In genomic region chr6:167152858-167153257, GRCh38 we compare ENCODE assay signal across 10 cellular contexts. TPM values are rescaled to one million over a fixed set of nuclear protein-coding genes. Genes with fewer than 3 reads are reported as not detected.
DNase-seq lines count a peak whose midpoint lies in the region; ATAC-seq and TF ChIP-seq lines count a peak whose summit lies in the region.
"Had no signal": no experiment of that assay in that cellular context is flagged by ENCODE, and none has a peak within 500 bp of the region (broad histone marks: within the 10 kb centered on the region; RNA-seq: fewer than 3 reads in every experiment).

No MANE protein-coding gene starts in this region.

- no peaks in the 10 kb centered on the region for H3K9me3 ChIP-seq in Caco-2
- H3K9me3 ChIP-seq: right lobe of liver had no signal

- intact Hi-C loops in Caco-2 (cut with micrococcal nuclease; ENCODE audit: unreplicated experiment): no loop called here

- H3K36me3 Mint-ChIP-seq in activated CD4-positive, alpha-beta memory T cell treated with anti-CD3 and anti-CD28 coated beads, Interleukin-2, amount 10 ng/mL, durations not matched to agents 7 days and 5 days (ENCODE audit: low read depth): no peaks in the 10 kb centered on the region
- no peaks in the 10 kb centered on the region for H3K36me3 Mint-ChIP-seq in Caco-2 (ENCODE audit: insufficient read depth, unreplicated experiment)

- BruUV-seq in Caco-2 (replicated peaks; lab: Mats Ljungman, UMichigan): no TSS peak

- CTCF ChIA-PET in activated CD4-positive, alpha-beta memory T cell treated with anti-CD3 and anti-CD28 coated beads, Interleukin-2, amount 10 ng/mL, durations not matched to agents 7 days and 5 days (lab: Charles Lee): no interaction called here
- CTCF ChIA-PET in Caco-2 (lab: Charles Lee): no interaction called here

- H3K4me1 Mint-ChIP-seq in activated CD4-positive, alpha-beta memory T cell treated with anti-CD3 and anti-CD28 coated beads, Interleukin-2, amount 10 ng/mL, durations not matched to agents 7 days and 5 days: peaks cover 35% of the 10 kb centered on the region
- H3K4me1 Mint-ChIP-seq in Caco-2 (ENCODE audit: low read depth, unreplicated experiment): no peaks in the 10 kb centered on the region

- peak; percentile 42 for ATAC-seq in GM19372 (IDR thresholded peaks at IDR 0.05; ENCODE audit: low read depth, unreplicated experiment)
- peak; percentile 34 for ATAC-seq in HG03135 (IDR thresholded peaks at IDR 0.05; ENCODE audit: unreplicated experiment)

- peak overlapping the region; percentile 59 for H3K4me3 Mint-ChIP-seq in activated CD4-positive, alpha-beta memory T cell treated with anti-CD3 and anti-CD28 coated beads, Interleukin-2, amount 10 ng/mL, durations not matched to agents 7 days and 5 days
- H3K4me3 Mint-ChIP-seq in Caco-2 (ENCODE audit: unreplicated experiment): no peak overlapping the region

- no peaks in the 10 kb centered on the region for H3K27me3 ChIP-seq in Caco-2 (replicated peaks; ENCODE audit: control insufficient read depth, insufficient read depth, low read length)
- H3K27me3 ChIP-seq: right lobe of liver had no signal

- H3K9me3 Mint-ChIP-seq in activated CD4-positive, alpha-beta memory T cell treated with anti-CD3 and anti-CD28 coated beads, Interleukin-2, amount 10 ng/mL, durations not matched to agents 7 days and 5 days: no peaks in the 10 kb centered on the region
- no peaks in the 10 kb centered on the region for H3K9me3 Mint-ChIP-seq in Caco-2 (ENCODE audit: unreplicated experiment)

- no peaks in the 10 kb centered on the region for H3K36me3 ChIP-seq in Caco-2 (ENCODE audit: control insufficient read depth, insufficient read depth, low read length)
- H3K36me3 ChIP-seq: right lobe of liver had no signal

- no peaks in the 10 kb centered on the region for H3K4me1 ChIP-seq in Caco-2
- H3K4me1 ChIP-seq: right lobe of liver had no signal

- TF ChIP-seq CTCF in GM12864 (IDR thresholded peaks at IDR 0.05; ENCODE audit: low read depth, low read length, missing control alignments) (no peak), Caco-2 (IDR thresholded peaks at IDR 0.05; ENCODE audit: insufficient read depth in 1 of 2, low read depth in 1 of 2, low read length in 1 of 2, severe bottlenecking in 1 of 2, unreplicated experiment in 1 of 2) (no peak)

- POLR2A ChIA-PET in activated CD4-positive, alpha-beta memory T cell treated with anti-CD3 and anti-CD28 coated beads, Interleukin-2, amount 10 ng/mL, durations not matched to agents 7 days and 5 days (lab: Charles Lee): interaction anchor here (1.8 kb wide), 1 partner anchor 30 kb away, joined by 5 read pairs; the partner anchor contains the start of gene CCR6
- POLR2A ChIA-PET in Caco-2 (lab: Charles Lee): no interaction called here

- H3K4me3 ChIP-seq in GM12864 (ENCODE audit: low read depth, low read length): peak overlapping the region; percentile 42
- H3K4me3 ChIP-seq in Caco-2 (ENCODE audit: low read depth, low read length): no peak overlapping the region
- H3K4me3 ChIP-seq: right lobe of liver had no signal

- peaks cover 7% of the 10 kb centered on the region for H3K27me3 Mint-ChIP-seq in activated CD4-positive, alpha-beta memory T cell treated with anti-CD3 and anti-CD28 coated beads, Interleukin-2, amount 10 ng/mL, durations not matched to agents 7 days and 5 days
- no peaks in the 10 kb centered on the region for H3K27me3 Mint-ChIP-seq in Caco-2 (ENCODE audit: insufficient read depth, unreplicated experiment)

- peak; percentile 53 for DNase-seq in GM12864 (ENCODE audit: low read depth)
- peak; percentile 50 for DNase-seq in activated CD4-positive, alpha-beta memory T cell treated with anti-CD3 and anti-CD28 coated beads, Interleukin-2, amount 10 ng/mL, durations not matched to agents 7 days and 5 days
- DNase-seq in HuH-7 (ENCODE audit: low spot score): no peak
- no peak for DNase-seq in cerebellar cortex (ENCODE audit: low spot score)
- DNase-seq in Caco-2: no peak
- DNase-seq in NCI-H1105 (lab: John Stamatoyannopoulos, UW): no peak
- DNase-seq: NCI-H524, right lobe of liver had no signal

- no peak overlapping the region for H3K27ac Mint-ChIP-seq in activated CD4-positive, alpha-beta memory T cell treated with anti-CD3 and anti-CD28 coated beads, Interleukin-2, amount 10 ng/mL, durations not matched to agents 7 days and 5 days
- H3K27ac Mint-ChIP-seq in Caco-2 (ENCODE audit: unreplicated experiment): no peak overlapping the region

RNA-seq across cellular contexts. Expression of gene GPR31, which starts 4.9 kb away (rescaled TPM):
- not detected for total RNA-seq in activated CD4-positive, alpha-beta memory T cell treated with anti-CD3 and anti-CD28 coated beads, Interleukin-2, amount 10 ng/mL, durations not matched to agents 7 days and 5 days
- not detected in 2 replicates for total RNA-seq in Caco-2 (2022)
- total RNA-seq: right lobe of liver had no signal

RNA-seq across cellular contexts. Expression of gene CCR6, which starts 30.0 kb away (rescaled TPM):
- 10 to 100 TPM; 20.0 to 20.3 TPM for total RNA-seq in activated CD4-positive, alpha-beta memory T cell treated with anti-CD3 and anti-CD28 coated beads, Interleukin-2, amount 10 ng/mL, durations not matched to agents 7 days and 5 days
- not detected in 2 replicates for total RNA-seq in Caco-2 (2022)

Comparison
In these comparisons a context has a peak if more than half of its experiments do, and no peak if none do; other contexts are left out.
1. DNase-seq: peak in GM12864 (single experiment) and activated CD4-positive, alpha-beta memory T cell treated with anti-CD3 and anti-CD28 coated beads, Interleukin-2, amount 10 ng/mL, durations not matched to agents 7 days and 5 days (single experiment); none in HuH-7 (single experiment), cerebellar cortex (single experiment), Caco-2 (0 of 2) and NCI-H1105 (single experiment).
2. RNA of gene CCR6, which starts 30.0 kb away (total RNA-seq): 20.0 to 20.3 TPM in activated CD4-positive, alpha-beta memory T cell treated with anti-CD3 and anti-CD28 coated beads, Interleukin-2, amount 10 ng/mL, durations not matched to agents 7 days and 5 days; not detected in Caco-2; every median in the first group is over 10 times any median in the second.